In the genomic region with DNA sequence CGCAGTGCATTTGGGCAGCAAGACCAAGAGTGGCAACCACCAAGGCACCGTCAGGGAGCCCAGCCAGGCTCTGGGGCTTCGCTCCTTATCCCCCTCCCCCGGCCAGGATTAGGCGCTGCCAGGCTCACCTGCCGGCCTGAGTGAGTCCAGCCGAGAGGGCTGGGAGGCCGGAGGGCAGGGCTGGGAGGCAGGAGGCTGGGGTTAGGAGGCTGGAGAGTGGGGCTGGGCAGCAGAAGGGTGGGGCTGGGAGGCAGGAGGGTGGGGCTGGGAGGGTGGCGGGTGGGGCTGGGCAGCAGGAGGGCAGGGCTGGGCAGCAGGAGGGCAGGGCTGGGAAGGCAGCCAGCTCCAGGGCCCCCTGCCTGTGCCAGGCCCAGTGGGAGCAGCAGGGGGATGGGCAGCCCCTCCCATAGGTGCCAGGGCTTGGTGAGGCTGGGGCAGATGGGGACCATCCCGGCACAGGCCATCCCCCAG, we compare ENCODE assay signal across 18 cellular contexts.
DNase-seq lines count a peak whose midpoint lies in the region; ATAC-seq, FAIRE-seq and TF ChIP-seq lines count a peak whose summit lies in the region.
"Had no signal": no experiment of that assay in that cellular context is flagged by ENCODE, and none has a peak within 500 bp of the region (broad histone marks: within the 10 kb centered on the region; RNA-seq: fewer than 3 reads in every experiment).

No MANE protein-coding gene starts in this region.

- no peak overlapping the region for H3K18ac ChIP-seq in H1 (ENCODE audit: extremely low read depth, low read length)

- H4K5ac ChIP-seq in H1 (ENCODE audit: insufficient read length, low read depth, low read length) = no peak overlapping the region

- H2BK5ac ChIP-seq in H1 (ENCODE audit: low read depth, low read length) = no peak overlapping the region

- H3K4me2 ChIP-seq in H1 (ENCODE audit: insufficient read depth in 1 of 2, low read depth in 2 of 2, low read length in 2 of 2) = no peak overlapping the region

- no peak overlapping the region for H2BK12ac ChIP-seq in H1 (ENCODE audit: low read depth, low read length)

- no peak for TF ChIP-seq RAD21 in H1 (IDR thresholded peaks at IDR 0.05 in 1 of 2, conservative IDR thresholded peaks at IDR 0.05 in 1 of 2; ENCODE audit: low read depth in 2 of 2, low read length in 2 of 2)

- DNase-seq in MCF 10A (ENCODE audit: unreplicated experiment) (peak; percentile 32), breast epithelium (ENCODE audit: low spot score in 2 of 2) (no peak), NCI-H2171 (lab: John Stamatoyannopoulos, UW) (peak; percentile 82), H1 (ENCODE audit: low read depth in 1 of 2, low spot score in 2 of 2) (no peak), aorta (no peak), dorsolateral prefrontal cortex (no peak)
- no peak for DNase-seq in stimulated activated naive B cell treated with anti-CD40 and anti-IgM and Interleukin-4, amounts not matched to agents 10 μg/mL and 1 μg/mL and 100 μg/mL, for 72 hours
- no peak for DNase-seq in stimulated activated naive CD4-positive, alpha-beta T cell treated with Interleukin-2 at 50 U/mL for 16 hours (lab: John Stamatoyannopoulos, UW)
- DNase-seq: activated CD8-positive, alpha-beta T cell treated with anti-CD3 and anti-CD28 coated beads, Interleukin-2, amount 10 ng/mL, durations not matched to agents 7 days and 5 days; foreskin keratinocyte; KBM-7; lower lobe of right lung; naive B cell; spleen; uterus had no signal

- peak overlapping the region; percentile 19 for H4K91ac ChIP-seq in H1 (replicated peaks; ENCODE audit: insufficient read length, low read length)

- no peak overlapping the region for H3K56ac ChIP-seq in H1 (replicated peaks; ENCODE audit: insufficient read length, low read depth, low read length)

- H3K9me3 ChIP-seq in breast epithelium = no peaks in the 10 kb centered on the region
- H3K9me3 ChIP-seq in H1 (ENCODE audit: insufficient read depth in 2 of 2, low read depth in 1 of 2, low read length in 1 of 2) = no peaks in the 10 kb centered on the region
- no peaks in the 10 kb centered on the region for H3K9me3 ChIP-seq in aorta (ENCODE audit: control insufficient read depth, low read length)
- H3K9me3 ChIP-seq: lower lobe of right lung, uterus had no signal

- no peaks in the 10 kb centered on the region for H3K9me3 Mint-ChIP-seq in MCF 10A (ENCODE audit: unreplicated experiment)
- H3K9me3 Mint-ChIP-seq in stimulated activated naive B cell treated with anti-CD40 and anti-IgM and Interleukin-4, amounts not matched to agents 10 μg/mL and 1 μg/mL and 100 μg/mL, for 72 hours = peaks cover 3 to 5% of the 10 kb centered on the region in 2 donors
- H3K9me3 Mint-ChIP-seq: central memory CD8-positive, alpha-beta T cell had no signal

- CTCF ChIA-PET in MCF 10A (lab: Yijun Ruan, JAX) (interaction anchor here (0.5 kb wide), 1 partner anchor 24 kb away, joined by 3 read pairs; no protein-coding TSS in a partner anchor), H1 (lab: Charles Lee; ENCODE audit: partially characterized antibody) (interaction anchor here (1.2 to 1.4 kb wide), 2 partner anchors 18 to 128 kb away, joined by 4 to 6 read pairs; no protein-coding TSS in a partner anchor)

- no peaks in the 10 kb centered on the region for H3K27me3 ChIP-seq in breast epithelium
- no peaks in the 10 kb centered on the region for H3K27me3 ChIP-seq in H1 (replicated peaks in 1 of 4; ENCODE audit: control insufficient read depth in 3 of 4, extremely low read depth in 1 of 4, insufficient read depth in 3 of 4, low read length in 3 of 4)
- H3K27me3 ChIP-seq in aorta (ENCODE audit: control insufficient read depth in 1 of 2, insufficient read depth in 2 of 2, low read length in 1 of 2) = no peaks in the 10 kb centered on the region
- peaks cover 0 to 25% (median 0%) of the 10 kb centered on the region in 45 donors for H3K27me3 ChIP-seq in dorsolateral prefrontal cortex
- H3K27me3 ChIP-seq: uterus had no signal

- H3K23me2 ChIP-seq in H1 (ENCODE audit: low read depth, low read length) = no peaks in the 10 kb centered on the region

- H3K27ac Mint-ChIP-seq in MCF 10A (ENCODE audit: low read depth, unreplicated experiment) = no peak overlapping the region
- H3K27ac Mint-ChIP-seq in stimulated activated naive B cell treated with anti-CD40 and anti-IgM and Interleukin-4, amounts not matched to agents 10 μg/mL and 1 μg/mL and 100 μg/mL, for 72 hours = no peak overlapping the region
- H3K27ac Mint-ChIP-seq: activated CD8-positive, alpha-beta T cell treated with anti-CD3 and anti-CD28 coated beads, Interleukin-2, amount 10 ng/mL, durations not matched to agents 7 days and 5 days; naive B cell; progenitor cell of endocrine pancreas; stimulated activated naive CD8-positive, alpha-beta T cell treated with anti-CD3 and anti-CD28 coated beads, Interleukin-15, Interleukin-2, amounts not matched to agents 100 ng/mL and 50 ng/mL, for 24 hours had no signal

- no peak for TF ChIP-seq EP300 in H1 (IDR thresholded peaks at IDR 0.05; ENCODE audit: borderline replicate concordance in 1 of 2, low read depth in 2 of 2, low read length in 2 of 2)

- H4K20me1 ChIP-seq in H1 (replicated peaks in 1 of 2; ENCODE audit: control insufficient read depth in 1 of 2, insufficient read depth in 2 of 2, low read length in 2 of 2) = no peaks in the 10 kb centered on the region

- H3K4me1 ChIP-seq in breast epithelium (no peaks in the 10 kb centered on the region), H1 (replicated peaks in 1 of 4; ENCODE audit: control insufficient read depth in 3 of 4, insufficient read depth in 4 of 4, low read length in 3 of 4) (peaks cover 0 to 6% (median 3%) of the 10 kb centered on the region in 4 experiments; a peak in 3 of 7 replicates), aorta (ENCODE audit: control insufficient read depth in 1 of 2, insufficient read depth in 2 of 2, low read length in 2 of 2) (no peaks in the 10 kb centered on the region)
- H3K4me1 ChIP-seq: foreskin keratinocyte had no signal

- H3K27me3 Mint-ChIP-seq in MCF 10A (ENCODE audit: insufficient read depth, unreplicated experiment) = no peaks in the 10 kb centered on the region
- peaks cover 48 to 56% of the 10 kb centered on the region in 2 donors for H3K27me3 Mint-ChIP-seq in stimulated activated naive B cell treated with anti-CD40 and anti-IgM and Interleukin-4, amounts not matched to agents 10 μg/mL and 1 μg/mL and 100 μg/mL, for 72 hours

- H3K36me3 Mint-ChIP-seq in MCF 10A (ENCODE audit: insufficient read depth, unreplicated experiment) = no peaks in the 10 kb centered on the region
- H3K36me3 Mint-ChIP-seq in stimulated activated naive B cell treated with anti-CD40 and anti-IgM and Interleukin-4, amounts not matched to agents 10 μg/mL and 1 μg/mL and 100 μg/mL, for 72 hours = peaks cover 0 to 2% of the 10 kb centered on the region in 2 donors

- H3K14ac ChIP-seq in H1 (ENCODE audit: insufficient read length) = no peak overlapping the region

- POLR2A ChIA-PET in MCF 10A (lab: Yijun Ruan, JAX) (no interaction called here), H1 (lab: Charles Lee; ENCODE audit: partially characterized antibody) (no interaction called here)

- no peak overlapping the region for H2BK120ac ChIP-seq in H1 (replicated peaks; ENCODE audit: low read depth, low read length)

- no peak overlapping the region for H2BK20ac ChIP-seq in H1 (ENCODE audit: low read length)

- H3K27ac ChIP-seq in breast epithelium (no peak overlapping the region), H1 (ENCODE audit: low read depth, low read length) (no peak overlapping the region), aorta (ENCODE audit: low read depth in 1 of 2, low read length in 2 of 2) (no peak overlapping the region), dorsolateral prefrontal cortex (no peak overlapping the region)
- H3K27ac ChIP-seq: foreskin keratinocyte, lower lobe of right lung, spleen, uterus had no signal

- ATAC-seq in aorta (ENCODE audit: low FRiP score) = peak; percentile 26
- ATAC-seq in stimulated activated naive B cell treated with anti-CD40 and anti-IgM and Interleukin-4, amounts not matched to agents 10 μg/mL and 1 μg/mL and 100 μg/mL, for 72 hours (replicated peaks) = no peak
- ATAC-seq: activated CD8-positive, alpha-beta T cell treated with anti-CD3 and anti-CD28 coated beads, Interleukin-2, amount 10 ng/mL, durations not matched to agents 7 days and 5 days; foreskin keratinocyte had no signal

- no peak overlapping the region for H3K9ac ChIP-seq in H1 (replicated peaks in 1 of 4; ENCODE audit: extremely low read depth in 1 of 4, low read depth in 3 of 4, low read length in 3 of 4)

- peaks cover 12% of the 10 kb centered on the region for H3K4me1 Mint-ChIP-seq in MCF 10A (ENCODE audit: insufficient read depth, unreplicated experiment)
- H3K4me1 Mint-ChIP-seq in stimulated activated naive B cell treated with anti-CD40 and anti-IgM and Interleukin-4, amounts not matched to agents 10 μg/mL and 1 μg/mL and 100 μg/mL, for 72 hours = no peaks in the 10 kb centered on the region
- H3K4me1 Mint-ChIP-seq: central memory CD8-positive, alpha-beta T cell; naive B cell had no signal

- no peak overlapping the region; the same call in 1 of the 2 replicates for H4K8ac ChIP-seq in H1 (ENCODE audit: extremely low read depth, insufficient read depth, low read length)

- no peaks in the 10 kb centered on the region for H3K79me2 ChIP-seq in H1 (ENCODE audit: control insufficient read depth in 1 of 2, insufficient read depth in 2 of 2, low read length in 2 of 2)

- no peak overlapping the region for H3K4me3 ChIP-seq in breast epithelium
- no peak overlapping the region for H3K4me3 ChIP-seq in H1 (ENCODE audit: extremely low read depth in 1 of 4, insufficient read depth in 2 of 4, low read depth in 3 of 4, low read length in 4 of 4)
- H3K4me3 ChIP-seq in aorta (ENCODE audit: low read length in 2 of 2) = no peak overlapping the region
- H3K4me3 ChIP-seq in dorsolateral prefrontal cortex = no peak overlapping the region
- H3K4me3 ChIP-seq: lower lobe of right lung, spleen, uterus had no signal

- TF ChIP-seq POLR2A in breast epithelium (IDR thresholded peaks at IDR 0.05) (no peak), H1 (IDR thresholded peaks at IDR 0.05; ENCODE audit: control extremely low read depth in 1 of 2, low read depth in 2 of 2, low read length in 2 of 2) (no peak)

- BruUV-seq in MCF 10A (replicated peaks; lab: Mats Ljungman, UMichigan) = no TSS peak

- no peak overlapping the region for H2AK5ac ChIP-seq in H1 (ENCODE audit: low read depth, low read length)

- no peak overlapping the region for H3K4me3 Mint-ChIP-seq in MCF 10A (ENCODE audit: unreplicated experiment)
- H3K4me3 Mint-ChIP-seq in stimulated activated naive B cell treated with anti-CD40 and anti-IgM and Interleukin-4, amounts not matched to agents 10 μg/mL and 1 μg/mL and 100 μg/mL, for 72 hours = no peak overlapping the region
- H3K4me3 Mint-ChIP-seq: activated CD8-positive, alpha-beta T cell treated with anti-CD3 and anti-CD28 coated beads, Interleukin-2, amount 10 ng/mL, durations not matched to agents 7 days and 5 days; central memory CD8-positive, alpha-beta T cell; naive B cell; stimulated activated naive CD8-positive, alpha-beta T cell treated with anti-CD3 and anti-CD28 coated beads, Interleukin-15, Interleukin-2, amounts not matched to agents 100 ng/mL and 50 ng/mL, for 24 hours had no signal

- H2BK15ac ChIP-seq in H1 (ENCODE audit: low read length) = no peak overlapping the region

- FAIRE-seq in H1 (lab: Jason Lieb, UNC) = no peak

- intact Hi-C loops in MCF 10A (cut with micrococcal nuclease) (no loop called here), breast epithelium (cut with DNase I; ENCODE audit: low total_unique reads) (no loop called here), aorta (cut with DNase I) (no loop called here), dorsolateral prefrontal cortex (cut with DNase I) (no loop called here)

- TF ChIP-seq CTCF in MCF 10A (IDR thresholded peaks at IDR 0.05; ENCODE audit: unreplicated experiment) (no peak), breast epithelium (IDR thresholded peaks at IDR 0.05) (no peak), H1 (IDR thresholded peaks at IDR 0.05; ENCODE audit: control extremely low read depth in 1 of 3, insufficient read depth in 1 of 3, low read depth in 1 of 3, low read length in 3 of 3) (no peak), dorsolateral prefrontal cortex (IDR thresholded peaks at IDR 0.05 in 54 of 56, conservative IDR thresholded peaks at IDR 0.05 in 2 of 56; ENCODE audit: low read depth in 1 of 56, partially characterized antibody in 56 of 56) (no peak)

- no peak overlapping the region for H2AFZ ChIP-seq in H1 (ENCODE audit: low read length)

- H3K36me3 ChIP-seq in breast epithelium (no peaks in the 10 kb centered on the region), H1 (ENCODE audit: control insufficient read depth in 2 of 4, insufficient read depth in 4 of 4, low read length in 3 of 4) (no peaks in the 10 kb centered on the region), aorta (ENCODE audit: control insufficient read depth in 1 of 2, insufficient read depth in 2 of 2, low read length in 1 of 2) (no peaks in the 10 kb centered on the region)
- H3K36me3 ChIP-seq: lower lobe of right lung, spleen, uterus had no signal

- no peak overlapping the region for H3K23ac ChIP-seq in H1 (ENCODE audit: insufficient read length)

- WGBS in H1 (ENCODE audit: extremely low coverage in 1 of 2, insufficient coverage in 1 of 2, insufficient read length in 1 of 2, insufficient replicate concordance in 2 of 2, low coverage in 1 of 2, low lambda C conversion rate in 2 of 2, missing lambda C conversion rate in 1 of 2), 2 experiments = 80% methylated on average over 9 of the region's 10 CpGs; no CpG with 5 or more reads in 1 of the 2 experiments
- 89 to 96% methylated on average over 9 to 10 of the region's 10 CpGs for WGBS in aorta, 2 donors

- H3K4ac ChIP-seq in H1 (replicated peaks; ENCODE audit: insufficient read length, low read depth, low read length) = no peak overlapping the region

- H3K79me1 ChIP-seq in H1 (ENCODE audit: low read depth, low read length) = no peaks in the 10 kb centered on the region

Comparison
In these comparisons a context has a peak if more than half of its experiments do, and no peak if none do; other contexts are left out.
1. DNase-seq: peak in MCF 10A (single experiment) and NCI-H2171 (single experiment); none in breast epithelium (0 of 2), H1 (0 of 2), aorta (0 of 2), stimulated activated naive B cell treated with anti-CD40 and anti-IgM and Interleukin-4, amounts not matched to agents 10 μg/mL and 1 μg/mL and 100 μg/mL, for 72 hours (single experiment), dorsolateral prefrontal cortex (0 of 10) and stimulated activated naive CD4-positive, alpha-beta T cell treated with Interleukin-2 at 50 U/mL for 16 hours (single experiment).